8 cellular contexts compared by ENCODE assay signal in genomic region chr15:92898988-92899909, GRCh38. TPM values are rescaled to one million over a fixed set of nuclear protein-coding genes. Genes with fewer than 3 reads are reported as not detected.
DNase-seq lines count a peak whose midpoint lies in the region; ATAC-seq, FAIRE-seq and TF ChIP-seq lines count a peak whose summit lies in the region.

No MANE protein-coding gene starts in this region.

- CTCF ChIA-PET in GM12878 (lab: Yijun Ruan, JAX), result interaction anchor here (0.7 to 2.7 kb wide), 13 partner anchors 9 to 877 kb away, joined by 3 to 19 read pairs (median 8); no protein-coding TSS in a partner anchor
- CTCF ChIA-PET in naive thymus-derived CD4-positive, alpha-beta T cell (lab: Charles Lee), result interaction anchor here (1.0 to 5.3 kb wide), 12 partner anchors 10 to 102 kb away, joined by 3 to 38 read pairs (median 4); no protein-coding TSS in a partner anchor

- H3K4me1 Mint-ChIP-seq in naive thymus-derived CD4-positive, alpha-beta T cell, result peaks cover 31 to 70% (median 60%) of the 10 kb centered on the region in 7 donors

- 66% methylated on average over 6 of the region's 6 CpGs for whole genome bisulfite sequencing in GM12878 (ENCODE audit: insufficient coverage, insufficient replicate concordance, low lambda C conversion rate, missing lambda C conversion rate)

- H3K27me3 ChIP-seq in MG63 (no peaks in the 10 kb centered on the region), GM12878 (replicated peaks in 1 of 2; ENCODE audit: control insufficient read depth in 2 of 2, insufficient read depth in 2 of 2, low read length in 1 of 2) (no peaks in the 10 kb centered on the region)
- no peaks in the 10 kb centered on the region for H3K27me3 ChIP-seq in naive thymus-derived CD4-positive, alpha-beta T cell (ENCODE audit: control insufficient read depth in 2 of 2, insufficient read depth in 2 of 2, low read length in 2 of 2)

- H3K4me3 Mint-ChIP-seq in naive thymus-derived CD4-positive, alpha-beta T cell, result peak overlapping the region; percentile 40 to 98 (median 70)

- H3K9me3 Mint-ChIP-seq in naive thymus-derived CD4-positive, alpha-beta T cell, result peaks cover 0 to 13% (median 3%) of the 10 kb centered on the region in 11 donors

- peak overlapping the region; percentile 96 for H3K27ac ChIP-seq in GM12878 (ENCODE audit: control insufficient read depth, insufficient read depth)
- H3K27ac ChIP-seq in naive thymus-derived CD4-positive, alpha-beta T cell (ENCODE audit: low read depth, low read length), result peak overlapping the region; percentile 97

- H3K4me1 ChIP-seq in GM12878 (ENCODE audit: control insufficient read depth, insufficient read depth, low read length), result no peaks in the 10 kb centered on the region
- H3K4me1 ChIP-seq in naive thymus-derived CD4-positive, alpha-beta T cell (ENCODE audit: control insufficient read depth in 2 of 2, insufficient read depth in 2 of 2, low read length in 2 of 2), result peaks cover 41 to 51% of the 10 kb centered on the region in 2 donors

- peaks cover 93% of the 10 kb centered on the region for H3K79me2 ChIP-seq in GM12878 (ENCODE audit: control insufficient read depth, insufficient read depth, low read length)

- H3K9me3 ChIP-seq in MG63 (no peaks in the 10 kb centered on the region), GM12878 (replicated peaks; ENCODE audit: control insufficient read depth, insufficient read depth, low read length) (no peaks in the 10 kb centered on the region; the same call in 1 of the 3 replicates)
- no peaks in the 10 kb centered on the region for H3K9me3 ChIP-seq in naive thymus-derived CD4-positive, alpha-beta T cell (ENCODE audit: control insufficient read depth in 2 of 3, low read length in 3 of 3)

- no peaks in the 10 kb centered on the region for H3K27me3 Mint-ChIP-seq in naive thymus-derived CD4-positive, alpha-beta T cell

- no peak overlapping the region for H3K4me2 ChIP-seq in GM12878 (ENCODE audit: control insufficient read depth, insufficient read depth)

- no peak for TF ChIP-seq RAD21 in GM12878 (IDR thresholded peaks at IDR 0.05; ENCODE audit: insufficient read depth, low read depth, low read length)

- no peak overlapping the region for H3K9ac ChIP-seq in GM12878 (ENCODE audit: control insufficient read depth, insufficient read depth, low read length)

- SMC1A ChIA-PET in GM12878 (lab: Charles Lee; ENCODE audit: uncharacterized antibody, unreplicated experiment), result interaction anchor here (0.9 to 11.2 kb wide), 11 partner anchors 9 to 102 kb away, joined by 3 to 252 read pairs (median 6); no protein-coding TSS in a partner anchor

- no peak for FAIRE-seq in GM12878 (lab: Jason Lieb, UNC)

- H3K36me3 Mint-ChIP-seq in naive thymus-derived CD4-positive, alpha-beta T cell, result peaks cover 7 to 63% (median 60%) of the 10 kb centered on the region in 5 donors

- TF ChIP-seq EP300 in GM12878 (IDR thresholded peaks at IDR 0.05; ENCODE audit: borderline replicate concordance in 1 of 2, control insufficient read depth in 1 of 2, low read depth in 2 of 2, low read length in 2 of 2), result no peak

- no peak for TF ChIP-seq POLR2A in GM12878 (IDR thresholded peaks at IDR 0.05; ENCODE audit: low read depth, low read length)

- H4K20me1 ChIP-seq in GM12878 (ENCODE audit: control insufficient read depth, insufficient read depth), result no peaks in the 10 kb centered on the region

- BruUV-seq in GM12878 (replicated peaks; lab: Mats Ljungman, UMichigan), result no TSS peak

- POLR2A ChIA-PET in GM12878 (lab: Charles Lee), result interaction anchor here (1.0 to 11.0 kb wide), 12 partner anchors 8 to 102 kb away, joined by 3 to 207 read pairs (median 9); no protein-coding TSS in a partner anchor
- POLR2A ChIA-PET in naive thymus-derived CD4-positive, alpha-beta T cell (lab: Charles Lee), result interaction anchor here (1.2 to 15.9 kb wide), 19 partner anchors 10 to 100 kb away, joined by 3 to 762 read pairs (median 12); no protein-coding TSS in a partner anchor

- H3K36me3 ChIP-seq in MG63 (peaks cover 84% of the 10 kb centered on the region), GM12878 (ENCODE audit: control insufficient read depth in 2 of 2, insufficient read depth in 2 of 2, low read length in 1 of 2) (peaks cover 0 to 7% of the 10 kb centered on the region in 2 experiments; a peak in 1 of 4 replicates)
- peaks cover 5 to 22% (median 13%) of the 10 kb centered on the region in 3 experiments for H3K36me3 ChIP-seq in naive thymus-derived CD4-positive, alpha-beta T cell (ENCODE audit: control insufficient read depth in 2 of 3, insufficient read depth in 3 of 3, low read length in 3 of 3)

- RAD21 ChIA-PET in GM12878 (lab: Charles Lee; ENCODE audit: unreplicated experiment), result interaction anchor here (0.7 to 6.9 kb wide), 13 partner anchors 9 to 102 kb away, joined by 3 to 100 read pairs (median 10); no protein-coding TSS in a partner anchor

- intact Hi-C loops in GM12878 (cut with micrococcal nuclease; ENCODE audit: unreplicated experiment), result no loop called here
- intact Hi-C loops in naive thymus-derived CD4-positive, alpha-beta T cell (cut with micrococcal nuclease), result no loop called here

- DNase-seq in DMS53 treated with DMSO at 0.1 percent for 48 hours (lab: John Stamatoyannopoulos, UW; ENCODE audit: unreplicated experiment) (peak; percentile 52), MG63 (no peak), GM12878 (ENCODE audit: low read depth, low spot score) (no peak), NCI-H1105 (lab: John Stamatoyannopoulos, UW) (no peak), germinal center (ENCODE audit: low spot score) (no peak), NCI-H446 (lab: John Stamatoyannopoulos, UW) (no peak)
- DNase-seq in naive thymus-derived CD4-positive, alpha-beta T cell, result no peak
- DNase-seq in activated CD4-positive, CD25-positive, alpha-beta regulatory T cell treated with anti-CD3 and anti-CD28 coated beads, Interleukin-2, amount 50 U/mL, for 72 hours, result no peak

- peak; percentile 19 to 40 (median 31); a peak in 4 of 6 replicates for TF ChIP-seq CTCF in GM12878 (IDR thresholded peaks at IDR 0.05 in 2 of 3, conservative IDR thresholded peaks at IDR 0.05 in 1 of 3; ENCODE audit: control insufficient read depth in 2 of 3, extremely low read depth in 1 of 3, insufficient read depth in 1 of 3, low read depth in 3 of 3, low read length in 3 of 3)

- no peak overlapping the region for H2AFZ ChIP-seq in GM12878 (ENCODE audit: control insufficient read depth, low read depth, low read length)

- peak overlapping the region; percentile 68 for H3K4me3 ChIP-seq in MG63
- H3K4me3 ChIP-seq in GM12878, result peak overlapping the region; percentile 95; the same call in 1 of the 2 replicates
- H3K4me3 ChIP-seq in naive thymus-derived CD4-positive, alpha-beta T cell (ENCODE audit: low read length), result no peak overlapping the region

- ATAC-seq in GM12878, result no peak
- no peak for ATAC-seq in naive thymus-derived CD4-positive, alpha-beta T cell

- in situ Hi-C loops in GM12878 (cut with MboI), result no loop called here

- peak overlapping the region; percentile 71 to 100 (median 96) for H3K27ac Mint-ChIP-seq in naive thymus-derived CD4-positive, alpha-beta T cell

TF ChIP-seq in GM12878, 131 proteins besides CTCF, POLR2A, EP300 and RAD21 (continues in another document):
- TF ChIP-seq MAX (IDR thresholded peaks at IDR 0.05; ENCODE audit: low read depth, low read length) (no peak), HDAC2 (IDR thresholded peaks at IDR 0.05) (0 out of 2 replicates have a peak, but pooled peaks have one; percentile 19), HSF1 (IDR thresholded peaks at IDR 0.05; ENCODE audit: low read depth, low read length) (no peak), CBX5 (IDR thresholded peaks at IDR 0.05; ENCODE audit: low read depth) (no peak)

RNA-seq across cellular contexts. Expression of gene CHD2, which starts 0.9 kb away (rescaled TPM):
- 18.0 and 23.1 TPM in 2 replicates for total RNA-seq in MG63 (2014; rRNA removed; shearing (Covaris generic); ENCODE audit: low replicate concordance)
- 881 and 884 TPM in 2 replicates for total RNA-seq in GM12878 (2013; cell fraction: nucleolus; rRNA removed)
- total RNA-seq in GM12878 (2014; rRNA removed), result 57.4 and 74.4 TPM in 2 replicates
- total RNA-seq in GM12878 (2014; rRNA removed; fragmentation: Illumina TruSeq; extraction: Trizol), result 64.6 and 74.9 TPM in 2 replicates
- 77.0 and 87.4 TPM in 2 replicates for total RNA-seq in GM12878 (2021)
- 50.2 TPM for polyA plus RNA-seq in GM12878 (2011; ENCODE audit: low read depth)
- 94.7 and 100 TPM in 2 replicates for polyA plus RNA-seq in GM12878 (2011; rRNA removed)
- 65.9 and 93.5 TPM in 2 replicates for polyA plus RNA-seq in GM12878 (2011; cell fraction: cytosol; rRNA removed)
- 175 and 192 TPM in 2 replicates for polyA plus RNA-seq in GM12878 (2011; cell fraction: nucleus; rRNA removed)
- 64.4 and 66.3 TPM in 2 replicates for polyA plus RNA-seq in GM12878 (2012)
- 88.0 and 102 TPM in 2 replicates for polyA plus RNA-seq in GM12878 (2014; fragmentation: Illumina TruSeq; extraction: Trizol)
- polyA plus RNA-seq in GM12878 (2014; fragmentation: Nextera tagmentation; extraction: Ambion mirVana), result 10 to 100 TPM; 38.1 to 42.8 TPM
- polyA plus RNA-seq in GM12878 (2014; rRNA removed), result 59.8 and 69.9 TPM in 2 replicates
- polyA plus RNA-seq in GM12878 (2016; fragmentation: Nextera tagmentation; extraction: Ambion mirVana), result 10 to 100 TPM; 53.6 to 62.0 TPM
- 113 and 149 TPM in 2 replicates for polyA minus RNA-seq in GM12878 (2011; rRNA and poly(A)+ RNA removed)
- polyA minus RNA-seq in GM12878 (2011; cell fraction: cytosol; rRNA and poly(A)+ RNA removed), result 40.9 and 46.5 TPM in 2 replicates
- polyA minus RNA-seq in GM12878 (2011; cell fraction: nucleus; rRNA and poly(A)+ RNA removed), result 297 and 397 TPM in 2 replicates
- total RNA-seq in naive thymus-derived CD4-positive, alpha-beta T cell, result 100 to 1,000 TPM; 144 to 492 (median 393) TPM
- 100 to 1,000 TPM in 1 of 2 donors, 10 to 100 TPM in 1; 70.0 to 103 TPM for polyA plus RNA-seq in naive thymus-derived CD4-positive, alpha-beta T cell
